15 cellular contexts compared by ENCODE assay signal in the genomic region with DNA sequence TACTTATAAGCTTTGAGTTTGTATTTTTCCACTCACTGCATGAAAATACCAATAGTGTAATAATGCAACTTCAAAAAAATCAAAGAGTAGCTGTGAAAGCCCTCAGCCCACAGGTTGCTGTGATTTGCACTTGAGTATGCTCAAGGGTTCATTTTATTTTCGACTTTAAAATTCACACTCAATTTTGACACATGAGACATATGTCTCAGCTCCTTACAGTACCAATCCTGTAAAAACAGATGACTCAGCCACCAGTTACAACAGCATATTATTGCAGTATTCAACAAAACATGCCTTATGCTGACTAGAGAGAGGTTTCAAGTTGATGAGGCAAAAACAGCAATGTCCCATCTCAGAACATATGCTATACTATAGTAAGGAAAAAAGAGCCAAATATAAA.
A peak's percentile ranks its signal among the peaks of the same experiment; 100 is the strongest.
DNase-seq lines count a peak whose midpoint lies in the region; ATAC-seq and TF ChIP-seq lines count a peak whose summit lies in the region.
"Had no signal": no experiment of that assay in that cellular context is flagged by ENCODE, and none has a peak within 500 bp of the region (broad histone marks: within the 10 kb centered on the region; RNA-seq: fewer than 3 reads in every experiment).

No MANE protein-coding gene starts in this region.

- H3K4me1 ChIP-seq in ascending aorta (no peaks in the 10 kb centered on the region), tibial artery (no peaks in the 10 kb centered on the region)
- H3K4me1 ChIP-seq: HAP-1 had no signal

- H3K27ac ChIP-seq in RWPE1 (no peak overlapping the region), ascending aorta (no peak overlapping the region), tibial artery (no peak overlapping the region)
- H3K27ac ChIP-seq: thoracic aorta had no signal

- no peaks in the 10 kb centered on the region for H3K27me3 ChIP-seq in ascending aorta
- H3K27me3 ChIP-seq in tibial artery = no peaks in the 10 kb centered on the region

- no peak overlapping the region for H3K4me3 ChIP-seq in skeletal muscle cell (ENCODE audit: low read depth, low read length)
- H3K4me3 ChIP-seq in ascending aorta = no peak overlapping the region
- H3K4me3 ChIP-seq in tibial artery = no peak overlapping the region
- H3K4me3 ChIP-seq: HAP-1, thoracic aorta had no signal

- intact Hi-C loops in ascending aorta (cut with DNase I) (no loop called here), tibial artery (cut with DNase I; ENCODE audit: low total_unique reads) (no loop called here), cardiac septum (cut with DNase I) (no loop called here)

- CTCF ChIA-PET in RWPE1 (lab: Yijun Ruan, JAX) = interaction anchor here (0.5 to 0.7 kb wide), 3 partner anchors 39 to 909 kb away, joined by 3 read pairs; no protein-coding TSS in a partner anchor

- H3K36me3 ChIP-seq in ascending aorta = no peaks in the 10 kb centered on the region
- H3K36me3 ChIP-seq in tibial artery = no peaks in the 10 kb centered on the region
- H3K36me3 ChIP-seq: HAP-1, thoracic aorta had no signal

- TF ChIP-seq CTCF in RWPE1 (conservative IDR thresholded peaks at IDR 0.05; ENCODE audit: low read depth) = no peak
- no peak for TF ChIP-seq CTCF in ascending aorta (IDR thresholded peaks at IDR 0.05)
- TF ChIP-seq CTCF in tibial artery (IDR thresholded peaks at IDR 0.05) = no peak

- H3K9me3 ChIP-seq in ascending aorta (no peaks in the 10 kb centered on the region), tibial artery (no peaks in the 10 kb centered on the region)
- H3K9me3 ChIP-seq: HAP-1, thoracic aorta had no signal

- peak; percentile 30 for DNase-seq in HCEC 1CT
- DNase-seq in RWPE1 (ENCODE audit: low spot score) = peak; percentile 64
- DNase-seq in fibroblast of peridontal ligament (ENCODE audit: extremely low read depth) = peak; percentile 51
- DNase-seq in skeletal muscle cell (ENCODE audit: low read depth) = peak; percentile 52
- no peak for DNase-seq in ascending aorta (ENCODE audit: low spot score in 2 of 2)
- DNase-seq in tibial artery = no peak
- no peak for DNase-seq in cardiac septum (ENCODE audit: low spot score)
- DNase-seq: activated CD4-positive, CD25-positive, alpha-beta regulatory T cell; activated T-cell treated with anti-CD3 and anti-CD28 coated beads, Interleukin-2, amount 50 U/mL, for 4 hours; aorta; naive thymus-derived CD8-positive, alpha-beta T cell; NCI-H1436 treated with DMSO at 0.1 percent for 48 hours had no signal

- POLR2A ChIA-PET in RWPE1 (lab: Yijun Ruan, JAX; ENCODE audit: low non-redundant PET) = no interaction called here

- ATAC-seq in GM18870 (IDR thresholded peaks at IDR 0.05; ENCODE audit: unreplicated experiment) = no peak
- ATAC-seq: activated T-cell treated with anti-CD3 and anti-CD28 coated beads, Interleukin-2, amount 50 U/mL, for 4 hours; naive thymus-derived CD8-positive, alpha-beta T cell had no signal

Comparison
In these comparisons a context has a peak if more than half of its experiments do, and no peak if none do; other contexts are left out.
1. DNase-seq: peak in HCEC 1CT (single experiment), RWPE1 (single experiment), fibroblast of peridontal ligament (single experiment) and skeletal muscle cell (single experiment); none in ascending aorta (0 of 2), tibial artery (0 of 2) and cardiac septum (single experiment).